26 cellular contexts compared by ENCODE assay signal in the genomic region with DNA sequence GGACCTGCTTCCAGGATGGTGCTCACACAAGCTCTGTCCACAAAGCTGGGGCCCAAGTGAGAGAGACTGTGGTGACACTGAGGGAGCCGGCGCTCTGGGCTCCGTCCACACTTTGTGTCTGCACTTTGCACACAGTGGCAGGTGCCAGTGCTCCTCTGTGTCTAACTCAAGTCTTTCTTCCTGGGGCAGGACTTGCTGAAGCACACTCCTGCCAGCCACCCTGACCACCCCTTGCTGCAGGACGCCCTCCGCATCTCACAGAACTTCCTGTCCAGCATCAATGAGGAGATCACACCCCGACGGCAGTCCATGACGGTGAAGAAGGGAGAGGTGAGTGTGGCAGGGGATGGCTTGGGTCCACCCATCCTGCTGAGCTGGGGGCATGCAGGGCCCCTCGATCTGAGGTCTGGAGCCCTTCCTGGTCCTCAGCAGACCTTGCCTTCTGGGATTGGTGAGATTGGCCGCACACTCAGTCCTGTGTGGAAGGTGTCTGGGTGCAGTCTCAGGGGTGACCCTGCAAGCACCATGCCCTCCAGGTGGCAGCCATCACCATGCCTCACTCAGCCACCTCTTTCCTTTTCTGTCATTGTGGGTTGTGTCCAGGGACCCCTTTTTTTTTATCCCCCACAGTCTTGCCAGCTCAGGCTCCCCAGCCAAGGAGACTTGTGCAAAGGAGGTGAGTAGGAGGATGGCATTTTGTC.
"Had no signal": no experiment of that assay in that cellular context is flagged by ENCODE, and none has a peak within 500 bp of the region (broad histone marks: within the 10 kb centered on the region; RNA-seq: fewer than 3 reads in every experiment).

No MANE protein-coding gene starts in this region.

- H3K4me2 ChIP-seq: smooth muscle cell had no signal

- H3K27me3 ChIP-seq: heart right ventricle, sigmoid colon, thyroid gland, upper lobe of right lung had no signal

- FAIRE-seq: endometrium, keratinocyte had no signal

- H3K9me3 Mint-ChIP-seq: dendritic cell treated with granulocyte-macrophage colony-stimulating factor and Interleukin-4, amounts not matched to agents 40 ng/mL and 50 ng/mL, for 4 days; memory B cell; neural crest cell had no signal

- H3K4me3 Mint-ChIP-seq: dendritic cell treated with granulocyte-macrophage colony-stimulating factor and Interleukin-4, amounts not matched to agents 40 ng/mL and 50 ng/mL, for 4 days; memory B cell; neural crest cell had no signal

- ATAC-seq: left colon, mucosa of descending colon, upper lobe of right lung had no signal

- H3K9me3 ChIP-seq: heart right ventricle, mucosa of descending colon, sigmoid colon, thyroid gland, upper lobe of right lung had no signal

- H3K27ac Mint-ChIP-seq: dendritic cell treated with granulocyte-macrophage colony-stimulating factor and Interleukin-4, amounts not matched to agents 40 ng/mL and 50 ng/mL, for 4 days; memory B cell had no signal

- H3K4me3 ChIP-seq: heart right ventricle, mucosa of descending colon, sigmoid colon, smooth muscle cell, thyroid gland, upper lobe of right lung had no signal

- DNase-seq: activated CD4-positive, alpha-beta T cell treated with anti-CD3 and anti-CD28 coated beads for 1 hour; activated CD4-positive, alpha-beta T cell treated with anti-CD3 and anti-CD28 coated beads, Interleukin-2, amount 50 U/mL, for 1 hour; activated CD8-positive, alpha-beta memory T cell treated with anti-CD3 and anti-CD28 coated beads for 24 hours; activated CD8-positive, alpha-beta memory T cell treated with anti-CD3 and anti-CD28 coated beads, Interleukin-2, amount 50 U/mL, for 4 hours; activated gamma-delta T cell; effector CD4-positive, alpha-beta T cell; erythroblast; foreskin fibroblast; heart right ventricle; left colon; mucosa of descending colon; retina; sigmoid colon; stimulated activated CD4-positive, alpha-beta T cell treated with anti-CD3 and anti-CD28 coated beads, Interleukin-2, amount 100 ng/mL, for 48 hours; stimulated activated naive CD4-positive, alpha-beta T cell treated with Interleukin-2 at 50 U/mL for 16 hours; substantia nigra; T-helper 9 cell; thyroid gland; upper lobe of right lung had no signal

- H3K27ac ChIP-seq: heart right ventricle, sigmoid colon, thyroid gland, upper lobe of right lung had no signal

- H3K27me3 Mint-ChIP-seq: dendritic cell treated with granulocyte-macrophage colony-stimulating factor and Interleukin-4, amounts not matched to agents 40 ng/mL and 50 ng/mL, for 4 days; progenitor cell of endocrine pancreas had no signal
